Comparison of ENCODE assay signal across 1 cellular context in the genomic region with DNA sequence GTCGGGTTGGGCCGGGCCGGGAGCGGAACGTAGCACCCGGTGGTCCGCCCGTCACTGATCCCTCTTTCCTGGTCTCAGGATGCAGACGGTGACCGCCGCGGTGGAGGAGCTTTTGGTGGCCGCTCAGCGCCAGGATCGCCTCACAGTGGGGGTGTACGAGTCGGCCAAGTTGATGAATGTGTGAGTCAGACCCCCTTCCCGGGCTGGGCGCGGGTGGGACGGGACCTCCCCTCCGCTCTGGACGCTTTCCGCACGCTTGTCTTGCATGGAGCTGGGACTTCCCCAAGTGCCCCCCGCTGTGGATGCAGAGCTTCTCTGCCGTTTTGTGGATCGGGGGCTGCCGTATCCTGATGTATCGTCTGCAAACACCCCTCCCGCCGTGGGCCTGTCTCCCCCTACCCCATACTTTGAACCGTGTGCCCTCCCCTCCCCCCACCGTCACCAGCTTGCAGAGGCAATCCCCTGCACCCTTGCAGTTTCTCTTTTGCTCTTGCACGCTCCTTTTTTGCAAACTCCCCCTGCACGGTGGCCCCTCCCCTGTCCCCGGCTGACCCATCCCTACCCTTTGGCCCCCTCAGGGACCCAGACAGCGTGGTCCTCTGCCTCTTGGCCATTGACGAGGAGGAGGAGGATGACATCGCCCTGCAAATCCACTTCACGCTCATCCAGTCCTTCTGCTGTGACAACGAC.
A peak's percentile ranks its signal among the peaks of the same experiment; 100 is the strongest.
TF ChIP-seq lines count a peak whose summit lies in the region.

No MANE protein-coding gene starts in this region.

TF ChIP-seq in HEK293, 187 proteins besides CTCF, POLR2A, EP300 and RAD21 (continued from another document and continues in another):
- TF ChIP-seq, protein P1, sequence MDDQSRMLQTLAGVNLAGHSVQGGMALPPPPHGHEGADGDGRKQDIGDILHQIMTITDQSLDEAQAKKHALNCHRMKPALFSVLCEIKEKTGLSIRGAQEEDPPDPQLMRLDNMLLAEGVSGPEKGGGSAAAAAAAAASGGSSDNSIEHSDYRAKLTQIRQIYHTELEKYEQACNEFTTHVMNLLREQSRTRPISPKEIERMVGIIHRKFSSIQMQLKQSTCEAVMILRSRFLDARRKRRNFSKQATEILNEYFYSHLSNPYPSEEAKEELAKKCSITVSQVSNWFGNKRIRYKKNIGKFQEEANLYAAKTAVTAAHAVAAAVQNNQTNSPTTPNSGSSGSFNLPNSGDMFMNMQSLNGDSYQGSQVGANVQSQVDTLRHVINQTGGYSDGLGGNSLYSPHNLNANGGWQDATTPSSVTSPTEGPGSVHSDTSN (CRISPR knock-in tag; IDR thresholded peaks at IDR 0.05) = no peak
- TF ChIP-seq OSR2 (tag by site-specific recombination; IDR thresholded peaks at IDR 0.05) = no peak
- TF ChIP-seq, protein P2, sequence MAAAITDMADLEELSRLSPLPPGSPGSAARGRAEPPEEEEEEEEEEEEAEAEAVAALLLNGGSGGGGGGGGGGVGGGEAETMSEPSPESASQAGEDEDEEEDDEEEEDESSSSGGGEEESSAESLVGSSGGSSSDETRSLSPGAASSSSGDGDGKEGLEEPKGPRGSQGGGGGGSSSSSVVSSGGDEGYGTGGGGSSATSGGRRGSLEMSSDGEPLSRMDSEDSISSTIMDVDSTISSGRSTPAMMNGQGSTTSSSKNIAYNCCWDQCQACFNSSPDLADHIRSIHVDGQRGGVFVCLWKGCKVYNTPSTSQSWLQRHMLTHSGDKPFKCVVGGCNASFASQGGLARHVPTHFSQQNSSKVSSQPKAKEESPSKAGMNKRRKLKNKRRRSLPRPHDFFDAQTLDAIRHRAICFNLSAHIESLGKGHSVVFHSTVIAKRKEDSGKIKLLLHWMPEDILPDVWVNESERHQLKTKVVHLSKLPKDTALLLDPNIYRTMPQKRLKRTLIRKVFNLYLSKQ (tag by site-specific recombination; IDR thresholded peaks at IDR 0.05; ENCODE audit: borderline replicate concordance) = no peak
- TF ChIP-seq FEZF1 (tag by site-specific recombination; IDR thresholded peaks at IDR 0.05) = no peak
- no peak for TF ChIP-seq ZNF48 (tag by site-specific recombination; IDR thresholded peaks at IDR 0.05)
- TF ChIP-seq, protein P3, sequence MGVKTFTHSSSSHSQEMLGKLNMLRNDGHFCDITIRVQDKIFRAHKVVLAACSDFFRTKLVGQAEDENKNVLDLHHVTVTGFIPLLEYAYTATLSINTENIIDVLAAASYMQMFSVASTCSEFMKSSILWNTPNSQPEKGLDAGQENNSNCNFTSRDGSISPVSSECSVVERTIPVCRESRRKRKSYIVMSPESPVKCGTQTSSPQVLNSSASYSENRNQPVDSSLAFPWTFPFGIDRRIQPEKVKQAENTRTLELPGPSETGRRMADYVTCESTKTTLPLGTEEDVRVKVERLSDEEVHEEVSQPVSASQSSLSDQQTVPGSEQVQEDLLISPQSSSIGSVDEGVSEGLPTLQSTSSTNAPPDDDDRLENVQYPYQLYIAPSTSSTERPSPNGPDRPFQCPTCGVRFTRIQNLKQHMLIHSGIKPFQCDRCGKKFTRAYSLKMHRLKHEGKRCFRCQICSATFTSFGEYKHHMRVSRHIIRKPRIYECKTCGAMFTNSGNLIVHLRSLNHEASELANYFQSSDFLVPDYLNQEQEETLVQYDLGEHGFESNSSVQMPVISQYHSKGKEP (tag by site-specific recombination; IDR thresholded peaks at IDR 0.05) = no peak
- TF ChIP-seq, protein P4, sequence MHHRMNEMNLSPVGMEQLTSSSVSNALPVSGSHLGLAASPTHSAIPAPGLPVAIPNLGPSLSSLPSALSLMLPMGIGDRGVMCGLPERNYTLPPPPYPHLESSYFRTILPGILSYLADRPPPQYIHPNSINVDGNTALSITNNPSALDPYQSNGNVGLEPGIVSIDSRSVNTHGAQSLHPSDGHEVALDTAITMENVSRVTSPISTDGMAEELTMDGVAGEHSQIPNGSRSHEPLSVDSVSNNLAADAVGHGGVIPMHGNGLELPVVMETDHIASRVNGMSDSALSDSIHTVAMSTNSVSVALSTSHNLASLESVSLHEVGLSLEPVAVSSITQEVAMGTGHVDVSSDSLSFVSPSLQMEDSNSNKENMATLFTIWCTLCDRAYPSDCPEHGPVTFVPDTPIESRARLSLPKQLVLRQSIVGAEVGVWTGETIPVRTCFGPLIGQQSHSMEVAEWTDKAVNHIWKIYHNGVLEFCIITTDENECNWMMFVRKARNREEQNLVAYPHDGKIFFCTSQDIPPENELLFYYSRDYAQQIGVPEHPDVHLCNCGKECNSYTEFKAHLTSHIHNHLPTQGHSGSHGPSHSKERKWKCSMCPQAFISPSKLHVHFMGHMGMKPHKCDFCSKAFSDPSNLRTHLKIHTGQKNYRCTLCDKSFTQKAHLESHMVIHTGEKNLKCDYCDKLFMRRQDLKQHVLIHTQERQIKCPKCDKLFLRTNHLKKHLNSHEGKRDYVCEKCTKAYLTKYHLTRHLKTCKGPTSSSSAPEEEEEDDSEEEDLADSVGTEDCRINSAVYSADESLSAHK (tag by site-specific recombination; IDR thresholded peaks at IDR 0.05) = no peak
- no peak for TF ChIP-seq ZNF621 (tag by site-specific recombination; IDR thresholded peaks at IDR 0.05)
- TF ChIP-seq RBAK (tag by site-specific recombination; IDR thresholded peaks at IDR 0.05) = no peak
- no peak for TF ChIP-seq ZEB2 (tag by site-specific recombination; IDR thresholded peaks at IDR 0.05)
- TF ChIP-seq ZNF560 (tag by site-specific recombination; IDR thresholded peaks at IDR 0.05; ENCODE audit: borderline replicate concordance) = no peak
- no peak for TF ChIP-seq ZNF354C (tag by site-specific recombination; IDR thresholded peaks at IDR 0.05; ENCODE audit: borderline replicate concordance, low read depth)
- TF ChIP-seq GLIS1 (tag by site-specific recombination; IDR thresholded peaks at IDR 0.05) = peak; percentile 93
- peak; percentile 11; the same call in 1 of the 2 replicates for TF ChIP-seq ZNF394 (tag by site-specific recombination; IDR thresholded peaks at IDR 0.05; ENCODE audit: borderline replicate concordance)
- peak; percentile 90 for TF ChIP-seq GLIS2 (tag by site-specific recombination; IDR thresholded peaks at IDR 0.05)
- 0 out of 2 replicates have a peak, but pooled peaks have one; percentile 11 for TF ChIP-seq ZXDB (tag by site-specific recombination; IDR thresholded peaks at IDR 0.05)
- peak; percentile 26 for TF ChIP-seq KLF8 (tag by site-specific recombination; IDR thresholded peaks at IDR 0.05)
- no peak for TF ChIP-seq GLI2 (tag by site-specific recombination; IDR thresholded peaks at IDR 0.05; ENCODE audit: borderline replicate concordance, low read depth)
- TF ChIP-seq, protein P5, sequence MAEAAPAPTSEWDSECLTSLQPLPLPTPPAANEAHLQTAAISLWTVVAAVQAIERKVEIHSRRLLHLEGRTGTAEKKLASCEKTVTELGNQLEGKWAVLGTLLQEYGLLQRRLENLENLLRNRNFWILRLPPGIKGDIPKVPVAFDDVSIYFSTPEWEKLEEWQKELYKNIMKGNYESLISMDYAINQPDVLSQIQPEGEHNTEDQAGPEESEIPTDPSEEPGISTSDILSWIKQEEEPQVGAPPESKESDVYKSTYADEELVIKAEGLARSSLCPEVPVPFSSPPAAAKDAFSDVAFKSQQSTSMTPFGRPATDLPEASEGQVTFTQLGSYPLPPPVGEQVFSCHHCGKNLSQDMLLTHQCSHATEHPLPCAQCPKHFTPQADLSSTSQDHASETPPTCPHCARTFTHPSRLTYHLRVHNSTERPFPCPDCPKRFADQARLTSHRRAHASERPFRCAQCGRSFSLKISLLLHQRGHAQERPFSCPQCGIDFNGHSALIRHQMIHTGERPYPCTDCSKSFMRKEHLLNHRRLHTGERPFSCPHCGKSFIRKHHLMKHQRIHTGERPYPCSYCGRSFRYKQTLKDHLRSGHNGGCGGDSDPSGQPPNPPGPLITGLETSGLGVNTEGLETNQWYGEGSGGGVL (tag by site-specific recombination; IDR thresholded peaks at IDR 0.05) = peak; percentile 32; the same call in 1 of the 2 replicates
- TF ChIP-seq, protein P6, sequence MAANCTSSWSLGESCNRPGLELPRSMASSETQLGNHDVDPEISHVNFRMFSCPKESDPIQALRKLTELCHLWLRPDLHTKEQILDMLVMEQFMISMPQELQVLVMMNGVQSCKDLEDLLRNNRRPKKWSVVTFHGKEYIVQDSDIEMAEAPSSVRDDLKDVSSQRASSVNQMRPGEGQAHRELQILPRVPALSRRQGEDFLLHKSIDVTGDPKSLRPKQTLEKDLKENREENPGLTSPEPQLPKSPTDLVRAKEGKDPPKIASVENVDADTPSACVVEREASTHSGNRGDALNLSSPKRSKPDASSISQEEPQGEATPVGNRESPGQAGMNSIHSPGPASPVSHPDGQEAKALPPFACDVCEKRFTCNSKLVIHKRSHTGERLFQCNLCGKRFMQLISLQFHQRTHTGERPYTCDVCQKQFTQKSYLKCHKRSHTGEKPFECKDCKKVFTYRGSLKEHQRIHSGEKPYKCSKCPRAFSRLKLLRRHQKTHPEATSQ (tag by site-specific recombination; IDR thresholded peaks at IDR 0.05) = peak; percentile 39; the same call in 1 of the 2 replicates
- TF ChIP-seq ZNF23 (tag by site-specific recombination; IDR thresholded peaks at IDR 0.05; ENCODE audit: borderline replicate concordance) = no peak
- TF ChIP-seq ZNF585B (tag by site-specific recombination; IDR thresholded peaks at IDR 0.05) = no peak
- no peak for TF ChIP-seq SALL2 (tag by site-specific recombination; IDR thresholded peaks at IDR 0.05; ENCODE audit: borderline replicate concordance)
- TF ChIP-seq ZSCAN23 (tag by site-specific recombination; IDR thresholded peaks at IDR 0.05) = no peak
- TF ChIP-seq ZNF610 (tag by site-specific recombination; IDR thresholded peaks at IDR 0.05; ENCODE audit: borderline replicate concordance) = no peak
- TF ChIP-seq, protein P7, sequence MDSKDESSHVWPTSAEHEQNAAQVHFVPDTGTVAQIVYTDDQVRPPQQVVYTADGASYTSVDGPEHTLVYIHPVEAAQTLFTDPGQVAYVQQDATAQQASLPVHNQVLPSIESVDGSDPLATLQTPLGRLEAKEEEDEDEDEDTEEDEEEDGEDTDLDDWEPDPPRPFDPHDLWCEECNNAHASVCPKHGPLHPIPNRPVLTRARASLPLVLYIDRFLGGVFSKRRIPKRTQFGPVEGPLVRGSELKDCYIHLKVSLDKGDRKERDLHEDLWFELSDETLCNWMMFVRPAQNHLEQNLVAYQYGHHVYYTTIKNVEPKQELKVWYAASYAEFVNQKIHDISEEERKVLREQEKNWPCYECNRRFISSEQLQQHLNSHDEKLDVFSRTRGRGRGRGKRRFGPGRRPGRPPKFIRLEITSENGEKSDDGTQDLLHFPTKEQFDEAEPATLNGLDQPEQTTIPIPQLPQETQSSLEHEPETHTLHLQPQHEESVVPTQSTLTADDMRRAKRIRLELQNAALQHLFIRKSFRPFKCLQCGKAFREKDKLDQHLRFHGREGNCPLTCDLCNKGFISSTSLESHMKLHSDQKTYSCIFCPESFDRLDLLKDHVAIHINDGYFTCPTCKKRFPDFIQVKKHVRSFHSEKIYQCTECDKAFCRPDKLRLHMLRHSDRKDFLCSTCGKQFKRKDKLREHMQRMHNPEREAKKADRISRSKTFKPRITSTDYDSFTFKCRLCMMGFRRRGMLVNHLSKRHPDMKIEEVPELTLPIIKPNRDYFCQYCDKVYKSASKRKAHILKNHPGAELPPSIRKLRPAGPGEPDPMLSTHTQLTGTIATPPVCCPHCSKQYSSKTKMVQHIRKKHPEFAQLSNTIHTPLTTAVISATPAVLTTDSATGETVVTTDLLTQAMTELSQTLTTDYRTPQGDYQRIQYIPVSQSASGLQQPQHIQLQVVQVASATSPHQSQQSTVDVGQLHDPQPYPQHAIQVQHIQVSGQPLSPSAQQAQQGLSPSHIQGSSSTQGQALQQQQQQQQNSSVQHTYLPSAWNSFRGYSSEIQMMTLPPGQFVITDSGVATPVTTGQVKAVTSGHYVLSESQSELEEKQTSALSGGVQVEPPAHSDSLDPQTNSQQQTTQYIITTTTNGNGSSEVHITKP (tag by site-specific recombination; IDR thresholded peaks at IDR 0.05) = peak; percentile 67
- no peak for TF ChIP-seq ZNF423 (tag by site-specific recombination; IDR thresholded peaks at IDR 0.05)
- TF ChIP-seq ZNF404 (tag by site-specific recombination; IDR thresholded peaks at IDR 0.05) = no peak
- TF ChIP-seq HOXA7 (CRISPR knock-in tag; IDR thresholded peaks at IDR 0.05; ENCODE audit: borderline replicate concordance) = no peak
- no peak for TF ChIP-seq HOXC10 (CRISPR knock-in tag; IDR thresholded peaks at IDR 0.05)
- TF ChIP-seq ZNF133 (tag by site-specific recombination; IDR thresholded peaks at IDR 0.05) = no peak; the same call in 1 of the 2 replicates
- no peak for TF ChIP-seq ZNF214 (tag by site-specific recombination; IDR thresholded peaks at IDR 0.05; ENCODE audit: borderline replicate concordance)
- no peak for TF ChIP-seq ZNF837 (tag by site-specific recombination; IDR thresholded peaks at IDR 0.05)
- 0 out of 2 replicates have a peak, but pooled peaks have one; percentile 7 for TF ChIP-seq ZNF501 (tag by site-specific recombination; IDR thresholded peaks at IDR 0.05)
- TF ChIP-seq ZNF677 (tag by site-specific recombination; IDR thresholded peaks at IDR 0.05) = no peak
- TF ChIP-seq ZNF529 (tag by site-specific recombination; IDR thresholded peaks at IDR 0.05; ENCODE audit: insufficient replicate concordance) = no peak
- TF ChIP-seq ZNF555 (tag by site-specific recombination; conservative IDR thresholded peaks at IDR 0.05) = no peak
- 0 out of 2 replicates have a peak, but pooled peaks have one; percentile 14 for TF ChIP-seq ZNF10 (tag by site-specific recombination; IDR thresholded peaks at IDR 0.05)
- TF ChIP-seq, protein P8, sequence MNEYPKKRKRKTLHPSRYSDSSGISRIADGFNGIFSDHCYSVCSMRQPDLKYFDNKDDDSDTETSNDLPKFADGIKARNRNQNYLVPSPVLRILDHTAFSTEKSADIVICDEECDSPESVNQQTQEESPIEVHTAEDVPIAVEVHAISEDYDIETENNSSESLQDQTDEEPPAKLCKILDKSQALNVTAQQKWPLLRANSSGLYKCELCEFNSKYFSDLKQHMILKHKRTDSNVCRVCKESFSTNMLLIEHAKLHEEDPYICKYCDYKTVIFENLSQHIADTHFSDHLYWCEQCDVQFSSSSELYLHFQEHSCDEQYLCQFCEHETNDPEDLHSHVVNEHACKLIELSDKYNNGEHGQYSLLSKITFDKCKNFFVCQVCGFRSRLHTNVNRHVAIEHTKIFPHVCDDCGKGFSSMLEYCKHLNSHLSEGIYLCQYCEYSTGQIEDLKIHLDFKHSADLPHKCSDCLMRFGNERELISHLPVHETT (tag by site-specific recombination; IDR thresholded peaks at IDR 0.05) = no peak
- no peak for TF ChIP-seq ZNF37A (tag by site-specific recombination; IDR thresholded peaks at IDR 0.05)
- TF ChIP-seq ZNF660 (tag by site-specific recombination; IDR thresholded peaks at IDR 0.05) = peak; percentile 5; the same call in 1 of the 2 replicates
- TF ChIP-seq ZNF629 (tag by site-specific recombination; IDR thresholded peaks at IDR 0.05) = no peak
- peak; percentile 77 for TF ChIP-seq ZNF366 (tag by site-specific recombination; conservative IDR thresholded peaks at IDR 0.05)
- TF ChIP-seq SCRT1 (tag by site-specific recombination; IDR thresholded peaks at IDR 0.05; ENCODE audit: borderline replicate concordance) = no peak
- no peak for TF ChIP-seq ZNF157 (tag by site-specific recombination; IDR thresholded peaks at IDR 0.05)
- no peak for TF ChIP-seq ZNF777 (tag by site-specific recombination; IDR thresholded peaks at IDR 0.05; ENCODE audit: borderline replicate concordance)
- TF ChIP-seq ZNF121 (tag by site-specific recombination; IDR thresholded peaks at IDR 0.05) = no peak
- no peak for TF ChIP-seq ZNF510 (tag by site-specific recombination; IDR thresholded peaks at IDR 0.05; ENCODE audit: insufficient replicate concordance)
